ENCODE assay signal across 12 cellular contexts in the genomic region with DNA sequence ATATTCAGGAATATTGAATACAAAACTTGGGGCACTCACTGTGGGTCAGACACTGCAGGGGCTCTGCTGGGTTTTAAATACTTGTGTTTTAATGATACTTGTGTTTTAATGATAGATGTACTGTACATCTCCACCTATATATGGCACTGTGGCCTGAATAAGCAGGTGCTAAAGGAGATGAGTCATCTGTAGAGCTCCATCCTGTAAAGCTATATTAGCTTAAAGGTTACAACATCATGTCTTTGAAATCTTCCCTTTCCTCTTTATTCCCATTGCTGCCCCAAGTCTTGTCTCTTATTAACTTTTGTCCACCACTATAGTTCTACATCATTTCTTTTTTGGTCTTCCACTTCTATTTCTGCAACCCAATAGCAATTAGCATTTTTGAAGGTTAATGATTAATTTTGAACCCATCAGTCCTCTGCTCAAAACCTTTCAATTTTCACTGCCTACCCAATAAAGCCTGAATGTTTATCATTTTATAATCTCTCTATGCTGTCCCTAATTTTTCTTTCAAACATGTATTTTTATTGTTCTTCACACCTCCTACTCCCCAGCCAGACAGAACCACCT.
DNase-seq lines count a peak whose midpoint lies in the region; ATAC-seq, FAIRE-seq and TF ChIP-seq lines count a peak whose summit lies in the region.
"Had no signal": no experiment of that assay in that cellular context is flagged by ENCODE, and none has a peak within 500 bp of the region (broad histone marks: within the 10 kb centered on the region; RNA-seq: fewer than 3 reads in every experiment).

No MANE protein-coding gene starts in this region.

- intact Hi-C loops in left lung (cut with DNase I): no loop called here

- H3K9me3 ChIP-seq in left lung: no peaks in the 10 kb centered on the region

- no peak overlapping the region for H3K27ac ChIP-seq in left lung
- H3K27ac ChIP-seq: GM23248, heart right ventricle had no signal

- peak; percentile 86 for ATAC-seq in GM19351 (IDR thresholded peaks at IDR 0.05; ENCODE audit: unreplicated experiment)
- ATAC-seq in HG02678 (IDR thresholded peaks at IDR 0.05; ENCODE audit: unreplicated experiment): peak; percentile 88
- peak; percentile 87 for ATAC-seq in HG03558 (IDR thresholded peaks at IDR 0.05; ENCODE audit: extremely low read depth, unreplicated experiment)
- ATAC-seq in left lung: peak; percentile 32
- no peak for ATAC-seq in HG03095 (IDR thresholded peaks at IDR 0.05; ENCODE audit: unreplicated experiment)
- ATAC-seq: activated T-cell treated with anti-CD3 and anti-CD28 coated beads, Interleukin-2, amount 50 U/mL, for 4 hours; heart right ventricle; right cardiac atrium had no signal

- no peak for TF ChIP-seq CTCF in left lung (IDR thresholded peaks at IDR 0.05)

- no peaks in the 10 kb centered on the region for H3K4me1 ChIP-seq in left lung
- H3K4me1 ChIP-seq: heart right ventricle had no signal

- H3K36me3 ChIP-seq in left lung: no peaks in the 10 kb centered on the region
- H3K36me3 ChIP-seq: heart right ventricle had no signal

- no peaks in the 10 kb centered on the region for H3K27me3 ChIP-seq in left lung
- H3K27me3 ChIP-seq: heart right ventricle had no signal

- H3K4me3 ChIP-seq in left lung: no peak overlapping the region
- H3K4me3 ChIP-seq: GM23248, heart right ventricle had no signal

- DNase-seq in left lung: no peak
- no peak for DNase-seq in frontal cortex (ENCODE audit: low spot score in 2 of 2)
- no peak for DNase-seq in activated T-cell treated with anti-CD3 and anti-CD28 coated beads, Interleukin-2, amount 50 U/mL, for 1 hour
- DNase-seq: activated T-cell treated with anti-CD3 and anti-CD28 coated beads, Interleukin-2, amount 50 U/mL, for 4 hours; GM23248; heart right ventricle; NCI-H774; right cardiac atrium had no signal

- no peak for FAIRE-seq in frontal cortex (lab: Jason Lieb, UNC)
